In the genomic region with DNA sequence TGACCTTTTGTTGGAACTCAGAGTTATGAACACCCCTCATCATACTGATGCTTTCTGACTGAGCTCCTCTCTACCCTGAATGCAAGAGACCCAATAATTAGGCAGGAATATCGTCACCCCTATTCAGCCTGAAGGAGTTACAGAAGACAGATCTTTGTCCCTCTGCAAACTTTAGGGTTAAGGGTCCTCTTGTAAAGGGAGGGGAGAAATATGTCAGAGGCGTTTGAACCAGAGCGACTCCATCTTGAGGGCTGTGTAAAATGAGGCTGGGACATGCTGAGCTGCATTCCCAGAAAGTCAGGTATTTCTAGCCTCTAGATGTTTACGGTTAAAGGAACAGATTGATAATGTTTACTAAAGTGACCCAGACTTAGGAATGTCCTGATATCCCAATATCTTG, we compare ENCODE assay signal across 39 cellular contexts.
"Had no signal": no experiment of that assay in that cellular context is flagged by ENCODE, and none has a peak within 500 bp of the region (broad histone marks: within the 10 kb centered on the region; RNA-seq: fewer than 3 reads in every experiment).

No MANE protein-coding gene starts in this region.

- H3K27me3 Mint-ChIP-seq: activated naive CD8-positive, alpha-beta T cell treated with anti-CD3 and anti-CD28 coated beads for 36 hours; activated T-cell treated with anti-CD3 and anti-CD28 coated beads, Interleukin-2, amount 50 U/mL, for 24 hours; activated T-helper 17 cell treated with anti-CD3 and anti-CD28 coated beads, Interleukin-2, amount 50 U/mL, for 72 hours had no signal

- H3K36me3 Mint-ChIP-seq: activated naive CD4-positive, alpha-beta T cell treated with anti-CD3 and anti-CD28 coated beads, Interleukin-2, amount 10 ng/mL, durations not matched to agents 7 days and 5 days; activated naive CD4-positive, alpha-beta T cell treated with anti-CD3 and anti-CD28 coated beads, Interleukin-2, amount 50 U/mL, for 24 hours; activated naive CD4-positive, alpha-beta T cell treated with anti-CD3 and anti-CD28 coated beads, Interleukin-2, amount 50 U/mL, for 72 hours; activated naive CD8-positive, alpha-beta T cell; activated naive CD8-positive, alpha-beta T cell treated with anti-CD3 and anti-CD28 coated beads for 36 hours; activated naive CD8-positive, alpha-beta T cell treated with anti-CD3 and anti-CD28 coated beads, Interleukin-2, amount 10 ng/mL, durations not matched to agents 7 days and 5 days; brain had no signal

- H3K4me1 Mint-ChIP-seq: activated naive CD4-positive, alpha-beta T cell treated with anti-CD3 and anti-CD28 coated beads, Interleukin-2, amount 10 ng/mL, durations not matched to agents 7 days and 5 days; activated naive CD4-positive, alpha-beta T cell treated with anti-CD3 and anti-CD28 coated beads, Interleukin-2, amount 50 U/mL, for 24 hours; activated naive CD8-positive, alpha-beta T cell treated with anti-CD3 and anti-CD28 coated beads for 36 hours; activated naive CD8-positive, alpha-beta T cell treated with anti-CD3 and anti-CD28 coated beads, Interleukin-2, amount 10 ng/mL, durations not matched to agents 7 days and 5 days; activated naive CD8-positive, alpha-beta T cell treated with anti-CD3 and anti-CD28 coated beads, Interleukin-2, amount 50 U/mL, for 24 hours; activated T-helper 17 cell treated with anti-CD3 and anti-CD28 coated beads, Interleukin-2, amount 50 U/mL, for 72 hours; central memory CD8-positive, alpha-beta T cell had no signal

- H3K27me3 ChIP-seq: adrenal gland, ascending aorta, body of pancreas, brain microvascular endothelial cell, breast epithelium, cardiac muscle cell had no signal

- H3K36me3 ChIP-seq: adrenal gland, ascending aorta, brain microvascular endothelial cell, breast epithelium, cardiac muscle cell had no signal

- FAIRE-seq: astrocyte, bronchial epithelial cell, colon had no signal

- H3K4me3 ChIP-seq: adrenal gland, ascending aorta, body of pancreas, breast epithelium, cardiac muscle cell had no signal

- H3K9me3 ChIP-seq: adrenal gland, ascending aorta, body of pancreas, breast epithelium had no signal

- H3K9me3 Mint-ChIP-seq: activated naive CD4-positive, alpha-beta T cell treated with anti-CD3 and anti-CD28 coated beads for 36 hours; activated naive CD4-positive, alpha-beta T cell treated with anti-CD3 and anti-CD28 coated beads, Interleukin-2, amount 10 ng/mL, durations not matched to agents 7 days and 5 days; activated naive CD4-positive, alpha-beta T cell treated with anti-CD3 and anti-CD28 coated beads, Interleukin-2, amount 50 U/mL, for 24 hours; activated naive CD4-positive, alpha-beta T cell treated with anti-CD3 and anti-CD28 coated beads, Interleukin-2, amount 50 U/mL, for 72 hours; activated naive CD8-positive, alpha-beta T cell treated with anti-CD3 and anti-CD28 coated beads for 36 hours; activated naive CD8-positive, alpha-beta T cell treated with anti-CD3 and anti-CD28 coated beads, Interleukin-2, amount 10 ng/mL, durations not matched to agents 7 days and 5 days; activated naive CD8-positive, alpha-beta T cell treated with anti-CD3 and anti-CD28 coated beads, Interleukin-2, amount 50 U/mL, for 24 hours; activated T-cell treated with anti-CD3 and anti-CD28 coated beads, Interleukin-2, amount 50 U/mL, for 24 hours; activated T-cell treated with anti-CD3 and anti-CD28 coated beads, Interleukin-2, amount 50 U/mL, for 4 hours; activated T-cell treated with anti-CD3 and anti-CD28 coated beads, Interleukin-2, amount 50 U/mL, for 72 hours; activated T-helper 1 cell treated with anti-CD3 and anti-CD28 coated beads, Interleukin-12 subunit alpha, Interleukin-12 subunit beta, Interleukin-2, Interleukin-4 antibody, amounts not matched to agents 30 ng/mL and 10 ng/mL and 1 ng/mL, durations not matched to agents 14 hours and 24 hours and 36 hours; activated T-helper 17 cell treated with anti-CD3 and anti-CD28 coated beads, Interleukin-2, amount 50 U/mL, for 72 hours; activated T-helper 2 cell treated with anti-CD3 and anti-CD28 coated beads, Interferon-gamma antibody, Interleukin-2, Interleukin-4, amounts not matched to agents 10 μg/mL and 5 μg/mL and 100 μg/mL, durations not matched to agents 14 hours and 24 hours and 36 hours; central memory CD8-positive, alpha-beta T cell had no signal

- ATAC-seq: activated naive CD4-positive, alpha-beta T cell treated with anti-CD3 and anti-CD28 coated beads, Interleukin-2, amount 50 U/mL, for 72 hours; activated naive CD8-positive, alpha-beta T cell treated with anti-CD3 and anti-CD28 coated beads, Interleukin-2, amount 50 U/mL, for 24 hours; activated T-cell treated with anti-CD3 and anti-CD28 coated beads, Interleukin-2, amount 50 U/mL, for 4 hours; activated T-cell treated with anti-CD3 and anti-CD28 coated beads, Interleukin-2, amount 50 U/mL, for 72 hours; activated T-helper 17 cell treated with anti-CD3 and anti-CD28 coated beads, Interleukin-2, amount 50 U/mL, for 72 hours; body of pancreas had no signal

- H3K27ac ChIP-seq: adrenal gland, ascending aorta, body of pancreas, brain microvascular endothelial cell, breast epithelium, cardiac muscle cell had no signal

- H3K4me3 Mint-ChIP-seq: activated naive CD4-positive, alpha-beta T cell treated with anti-CD3 and anti-CD28 coated beads for 36 hours; activated naive CD4-positive, alpha-beta T cell treated with anti-CD3 and anti-CD28 coated beads, Interleukin-2, amount 10 ng/mL, durations not matched to agents 7 days and 5 days; activated naive CD4-positive, alpha-beta T cell treated with anti-CD3 and anti-CD28 coated beads, Interleukin-2, amount 50 U/mL, for 24 hours; activated naive CD8-positive, alpha-beta T cell; activated naive CD8-positive, alpha-beta T cell treated with anti-CD3 and anti-CD28 coated beads for 36 hours; activated naive CD8-positive, alpha-beta T cell treated with anti-CD3 and anti-CD28 coated beads, Interleukin-2, amount 10 ng/mL, durations not matched to agents 7 days and 5 days; activated naive CD8-positive, alpha-beta T cell treated with anti-CD3 and anti-CD28 coated beads, Interleukin-2, amount 50 U/mL, for 24 hours; activated T-cell treated with anti-CD3 and anti-CD28 coated beads, Interleukin-2, amount 50 U/mL, for 24 hours; activated T-cell treated with anti-CD3 and anti-CD28 coated beads, Interleukin-2, amount 50 U/mL, for 4 hours; activated T-cell treated with anti-CD3 and anti-CD28 coated beads, Interleukin-2, amount 50 U/mL, for 72 hours; activated T-helper 1 cell treated with anti-CD3 and anti-CD28 coated beads, Interleukin-12 subunit alpha, Interleukin-12 subunit beta, Interleukin-2, Interleukin-4 antibody, amounts not matched to agents 30 ng/mL and 10 ng/mL and 1 ng/mL, durations not matched to agents 14 hours and 24 hours and 36 hours; activated T-helper 17 cell treated with anti-CD3 and anti-CD28 coated beads, Interleukin-2, amount 50 U/mL, for 72 hours; brain; central memory CD8-positive, alpha-beta T cell had no signal

- H3K27ac Mint-ChIP-seq: activated naive CD4-positive, alpha-beta T cell treated with anti-CD3 and anti-CD28 coated beads for 36 hours; activated naive CD4-positive, alpha-beta T cell treated with anti-CD3 and anti-CD28 coated beads, Interleukin-2, amount 10 ng/mL, durations not matched to agents 7 days and 5 days; activated naive CD4-positive, alpha-beta T cell treated with anti-CD3 and anti-CD28 coated beads, Interleukin-2, amount 50 U/mL, for 24 hours; activated naive CD4-positive, alpha-beta T cell treated with anti-CD3 and anti-CD28 coated beads, Interleukin-2, amount 50 U/mL, for 72 hours; activated naive CD8-positive, alpha-beta T cell; activated naive CD8-positive, alpha-beta T cell treated with anti-CD3 and anti-CD28 coated beads for 36 hours; activated naive CD8-positive, alpha-beta T cell treated with anti-CD3 and anti-CD28 coated beads, Interleukin-2, amount 10 ng/mL, durations not matched to agents 7 days and 5 days; activated naive CD8-positive, alpha-beta T cell treated with anti-CD3 and anti-CD28 coated beads, Interleukin-2, amount 50 U/mL, for 24 hours; activated T-cell treated with anti-CD3 and anti-CD28 coated beads, Interleukin-2, amount 50 U/mL, for 24 hours; activated T-cell treated with anti-CD3 and anti-CD28 coated beads, Interleukin-2, amount 50 U/mL, for 72 hours; activated T-helper 1 cell treated with anti-CD3 and anti-CD28 coated beads, Interleukin-12 subunit alpha, Interleukin-12 subunit beta, Interleukin-2, Interleukin-4 antibody, amounts not matched to agents 30 ng/mL and 10 ng/mL and 1 ng/mL, durations not matched to agents 14 hours and 24 hours and 36 hours; activated T-helper 17 cell treated with anti-CD3 and anti-CD28 coated beads, Interleukin-2, amount 50 U/mL, for 72 hours; activated T-helper 2 cell treated with anti-CD3 and anti-CD28 coated beads, Interferon-gamma antibody, Interleukin-2, Interleukin-4, amounts not matched to agents 10 μg/mL and 5 μg/mL and 100 μg/mL, durations not matched to agents 14 hours and 24 hours and 36 hours; brain had no signal

- H3K4me1 ChIP-seq: adrenal gland, body of pancreas, breast epithelium had no signal

- DNase-seq: activated effector memory CD4-positive, alpha-beta T cell treated with anti-CD3 and anti-CD28 coated beads, Interleukin-2, amount 50 U/mL, for 16 hours; activated effector memory CD4-positive, alpha-beta T cell treated with Interleukin-2 at 50 U/mL for 16 hours; activated gamma-delta T cell treated with Interleukin-2 at 50 U/mL for 16 hours; activated naive CD4-positive, alpha-beta T cell; activated naive CD4-positive, alpha-beta T cell treated with anti-CD3 and anti-CD28 coated beads for 36 hours; activated naive CD4-positive, alpha-beta T cell treated with anti-CD3 and anti-CD28 coated beads, Interleukin-2, amount 10 ng/mL, durations not matched to agents 7 days and 5 days; activated naive CD4-positive, alpha-beta T cell treated with anti-CD3 and anti-CD28 coated beads, Interleukin-2, amount 50 U/mL, for 16 hours; activated naive CD4-positive, alpha-beta T cell treated with Interleukin-2 at 50 U/mL for 16 hours; activated naive CD8-positive, alpha-beta T cell treated with anti-CD3 and anti-CD28 coated beads for 36 hours; activated naive CD8-positive, alpha-beta T cell treated with anti-CD3 and anti-CD28 coated beads, Interleukin-2, amount 10 ng/mL, durations not matched to agents 7 days and 5 days; activated naive CD8-positive, alpha-beta T cell treated with anti-CD3 and anti-CD28 coated beads, Interleukin-2, amount 50 U/mL, for 24 hours; activated T-cell treated with anti-CD3 and anti-CD28 coated beads, Interleukin-2, amount 50 U/mL, for 24 hours; activated T-cell treated with anti-CD3 and anti-CD28 coated beads, Interleukin-2, amount 50 U/mL, for 4 hours; activated T-cell treated with anti-CD3 and anti-CD28 coated beads, Interleukin-2, amount 50 U/mL, for 48 hours; activated T-cell treated with anti-CD3 and anti-CD28 coated beads, Interleukin-2, amount 50 U/mL, for 72 hours; adrenal gland; amniotic stem cell; amygdala; anterior cingulate cortex; aorta; body of pancreas; brain microvascular endothelial cell; caudate nucleus; central memory CD4-positive, alpha-beta T cell; cerebellar nuclear complex had no signal
